ENCODE assay signal across 8 cellular contexts in the genomic region with DNA sequence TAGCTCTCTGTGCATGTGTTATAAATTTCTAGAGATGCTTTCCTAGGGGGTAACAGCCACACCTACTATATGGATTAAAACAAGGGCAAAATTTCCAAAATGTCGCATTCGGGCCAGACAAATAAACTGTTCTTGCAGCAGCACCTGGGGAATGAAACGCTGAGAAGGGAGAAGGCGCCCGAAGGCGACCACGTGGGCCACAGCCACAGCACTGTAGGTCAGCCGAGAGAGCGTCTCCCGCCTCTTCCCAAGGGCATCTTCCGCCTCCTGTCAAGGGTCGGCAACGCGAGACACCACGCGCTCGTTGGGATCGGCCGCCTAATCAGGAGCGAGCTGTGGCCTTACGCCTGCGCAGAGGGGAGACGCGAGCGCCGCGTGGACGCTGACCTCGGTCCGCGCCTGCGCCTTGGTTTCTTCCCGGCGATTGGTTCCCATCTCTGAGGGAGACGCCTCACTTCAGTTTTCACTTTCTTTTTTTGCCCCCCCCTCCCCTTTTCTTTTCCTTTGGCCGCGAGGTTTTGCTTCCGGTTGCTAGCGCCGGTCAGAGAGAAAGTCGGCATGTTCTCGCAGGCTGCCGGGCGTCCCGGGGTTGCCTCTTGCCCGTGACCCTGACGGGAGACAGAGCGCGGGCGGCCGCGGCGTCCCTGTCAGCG. TPM values are rescaled to one million over a fixed set of nuclear protein-coding genes. Genes with fewer than 3 reads are reported as not detected.
DNase-seq lines count a peak whose midpoint lies in the region; TF ChIP-seq lines count a peak whose summit lies in the region.

Gene TASOR2 (plus strand): TSS at position 521 of the 653 bp plus-strand sequence. CDS start 35,805 bp downstream, outside the sequence.

- DNase-seq in CMK (ENCODE audit: low read depth) (peak; percentile 88), GM20000 (ENCODE audit: low spot score) (peak; percentile 96), HT1080 (ENCODE audit: low read depth) (peak; percentile 98), NOMO-1 treated with DMSO at 0.1 percent for 48 hours (lab: John Stamatoyannopoulos, UW; ENCODE audit: unreplicated experiment) (peak; percentile 97), lung microvascular endothelial cell (ENCODE audit: low read depth in 2 of 2) (peak; percentile 97 to 98)
- DNase-seq in activated CD8-positive, alpha-beta memory T cell treated with anti-CD3 and anti-CD28 coated beads for 4 hours (ENCODE audit: low read depth in 2 of 2) = peak; percentile 93 to 95
- peak; percentile 93 to 96 (median 95) for DNase-seq in effector memory CD4-positive, alpha-beta T cell
- DNase-seq in stimulated activated CD4-positive, alpha-beta T cell treated with anti-CD3 and anti-CD28 coated beads, TNF-alpha, amount 100 ng/mL, for 48 hours (ENCODE audit: low read depth in 3 of 3) = peak; percentile 94 to 96 (median 94)

- H3K9me3 ChIP-seq in effector memory CD4-positive, alpha-beta T cell (ENCODE audit: control insufficient read depth, low read length) = no peaks in the 10 kb centered on the region

- TF ChIP-seq CTCF in GM20000 (IDR thresholded peaks at IDR 0.05; ENCODE audit: extremely low read depth, missing control alignments) = no peak

- peaks cover 8% of the 10 kb centered on the region for H3K4me1 ChIP-seq in effector memory CD4-positive, alpha-beta T cell (ENCODE audit: control insufficient read depth, insufficient read depth, low read length, poor library complexity, severe bottlenecking)

- peak within 1 kb of the TSS; percentile 84 for H3K4me3 ChIP-seq in effector memory CD4-positive, alpha-beta T cell (ENCODE audit: insufficient read depth, low read depth, low read length, poor library complexity, severe bottlenecking)

- H3K27ac ChIP-seq in effector memory CD4-positive, alpha-beta T cell (ENCODE audit: insufficient read depth, low read length, poor library complexity, severe bottlenecking) = peak within 1 kb of the TSS; percentile 98

- H3K27me3 ChIP-seq in effector memory CD4-positive, alpha-beta T cell (replicated peaks; ENCODE audit: control insufficient read depth, insufficient read depth, low read length, poor library complexity, severe bottlenecking) = no peaks in the 10 kb centered on the region

- no peaks in the 10 kb centered on the region for H3K36me3 ChIP-seq in effector memory CD4-positive, alpha-beta T cell (ENCODE audit: control insufficient read depth, insufficient read depth, low read length)

RNA-seq across cellular contexts. Expression of gene TASOR2, which starts in this region (rescaled TPM):
- total RNA-seq in HT1080 (2014; rRNA removed; shearing (Covaris generic)) = 72.6 and 74.4 TPM in 2 replicates
- polyA plus RNA-seq in HT1080 (2015; cell fraction: cytosol; rRNA removed) = 18.7 and 24.0 TPM in 2 replicates
- polyA plus RNA-seq in HT1080 (2015; cell fraction: nucleus; rRNA removed) = 82.1 and 112 TPM in 2 replicates
- total RNA-seq in lung microvascular endothelial cell = 34.9 and 53.6 TPM in 2 replicates

Comparison
In these comparisons a context has a peak if more than half of its experiments do, and no peak if none do; other contexts are left out.
1. Peak in every context shown above with its lines: DNase-seq, H3K4me3 ChIP-seq and H3K27ac ChIP-seq.